9 cellular contexts compared by ENCODE assay signal in the genomic region with DNA sequence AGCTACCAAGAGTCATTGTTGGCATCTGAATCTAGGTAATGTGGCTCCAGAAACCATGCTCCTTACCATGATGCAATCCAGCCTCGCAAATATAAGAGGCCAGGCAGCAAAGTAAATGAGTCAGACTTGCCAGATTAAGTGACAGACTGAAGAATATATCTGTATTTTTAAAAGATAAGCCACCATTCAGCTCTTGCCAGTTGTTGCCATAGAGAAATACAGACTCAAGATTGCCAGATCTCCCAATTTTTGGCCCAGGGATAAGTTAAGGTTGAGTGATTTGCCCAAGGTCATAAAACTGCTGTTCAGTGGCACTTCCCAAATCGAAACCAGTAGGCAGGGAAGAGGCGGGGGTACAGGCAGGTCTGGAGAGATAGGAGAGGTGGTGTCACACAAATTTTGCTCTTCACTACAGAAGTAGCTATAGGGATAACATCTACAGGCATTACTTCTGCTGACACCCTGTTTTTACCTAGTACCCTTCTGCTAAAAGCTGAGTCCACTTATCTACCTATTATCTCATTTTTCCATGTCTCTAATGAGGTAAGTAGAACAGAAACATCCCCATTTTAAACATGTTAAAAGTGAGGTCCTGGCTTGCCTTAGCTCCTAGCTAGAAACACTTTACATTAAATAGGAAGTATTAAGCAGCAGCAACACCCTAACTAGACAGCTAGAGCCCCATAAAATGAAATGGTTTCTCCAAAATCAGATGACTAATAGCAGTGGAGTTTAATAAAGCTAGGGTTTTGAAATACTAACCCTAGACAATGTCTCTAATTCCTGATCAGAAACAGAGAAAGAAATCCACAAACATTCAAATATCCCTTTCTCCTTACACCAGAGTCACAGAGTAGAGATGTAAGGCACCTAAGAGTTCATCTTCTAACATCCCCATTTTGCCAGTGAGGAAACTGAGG. TPM values are rescaled to one million over a fixed set of nuclear protein-coding genes. Genes with fewer than 3 reads are reported as not detected.
DNase-seq lines count a peak whose midpoint lies in the region; ATAC-seq and TF ChIP-seq lines count a peak whose summit lies in the region.
"Had no signal": no experiment of that assay in that cellular context is flagged by ENCODE, and none has a peak within 500 bp of the region (broad histone marks: within the 10 kb centered on the region; RNA-seq: fewer than 3 reads in every experiment).

No MANE protein-coding gene starts in this region.

- TF ChIP-seq POLR2A in gastrocnemius medialis (IDR thresholded peaks at IDR 0.05) (no peak), ovary (IDR thresholded peaks at IDR 0.05) (no peak)

- DNase-seq in SIG-M5 treated with dmso at 0.1 percent for 504 hours (lab: John Stamatoyannopoulos, UW; ENCODE audit: unreplicated experiment) = peak; percentile 53
- no peak for DNase-seq in SIG-M5 (lab: John Stamatoyannopoulos, UW)
- peak; percentile 11 to 64 for DNase-seq in PC-9
- peak; percentile 13 to 31 for DNase-seq in gastrocnemius medialis
- no peak for DNase-seq in ovary
- DNase-seq in middle frontal gyrus (ENCODE audit: extremely low spot score, low spot score) = no peak
- no peak for DNase-seq in KG1 (lab: John Stamatoyannopoulos, UW)
- DNase-seq: activated CD8-positive, alpha-beta memory T cell treated with anti-CD3 and anti-CD28 coated beads for 24 hours had no signal

- POLR2A ChIA-PET in PC-9 (lab: Charles Lee; ENCODE audit: unreplicated experiment) = interaction anchor here (0.5 to 0.7 kb wide), 2 partner anchors 58 to 1463 kb away, joined by 3 to 23 read pairs; no protein-coding TSS in a partner anchor

- in situ Hi-C loops in gastrocnemius medialis (cut with MboI; ENCODE audit: low sequenced_read_pairs in 4 of 4) = no loop called here

- peak overlapping the region; percentile 73 for H2AFZ ChIP-seq in PC-9

- H3K36me3 ChIP-seq in PC-9 (ENCODE audit: low read depth) = no peaks in the 10 kb centered on the region
- no peaks in the 10 kb centered on the region for H3K36me3 ChIP-seq in gastrocnemius medialis
- no peaks in the 10 kb centered on the region for H3K36me3 ChIP-seq in ovary

- no TSS peak for BruUV-seq in PC-9 (replicated peaks; lab: Mats Ljungman, UMichigan)

- peaks cover 30% of the 10 kb centered on the region for H3K79me2 ChIP-seq in PC-9 (ENCODE audit: low read depth)

- no peak for TF ChIP-seq EP300 in ovary (IDR thresholded peaks at IDR 0.05)

- H4K20me1 ChIP-seq in PC-9 (ENCODE audit: insufficient read depth) = peaks cover 10% of the 10 kb centered on the region

- peak overlapping the region; percentile 57 for H3K4me2 ChIP-seq in PC-9

- no peak overlapping the region; the same call in 1 of the 2 replicates for H3K4me3 ChIP-seq in PC-9
- H3K4me3 ChIP-seq in gastrocnemius medialis = no peak overlapping the region
- H3K4me3 ChIP-seq in ovary = no peak overlapping the region

- intact Hi-C loops in PC-9 (cut with micrococcal nuclease; ENCODE audit: unreplicated experiment) = no loop called here
- intact Hi-C loops in gastrocnemius medialis (cut with DNase I; ENCODE audit: low total_unique reads) = no loop called here
- intact Hi-C loops in ovary (cut with DNase I) = no loop called here

- TF ChIP-seq CTCF in PC-9 (conservative IDR thresholded peaks at IDR 0.05) (no peak), gastrocnemius medialis (IDR thresholded peaks at IDR 0.05 in 4 of 5, conservative IDR thresholded peaks at IDR 0.05 in 1 of 5) (no peak), ovary (IDR thresholded peaks at IDR 0.05) (no peak)

- H3K9me3 ChIP-seq in PC-9 (ENCODE audit: insufficient read depth, low read depth) (no peaks in the 10 kb centered on the region), gastrocnemius medialis (no peaks in the 10 kb centered on the region), ovary (no peaks in the 10 kb centered on the region)

- 23 to 51% (median 44%) methylated on average over 3 of the region's 3 CpGs for WGBS in ovary, 3 donors

- peaks cover 12% of the 10 kb centered on the region; the same call in 1 of the 2 replicates for H3F3A ChIP-seq in PC-9 (ENCODE audit: insufficient read depth, low read depth)

- no peaks in the 10 kb centered on the region for H3K9me2 ChIP-seq in PC-9 (ENCODE audit: insufficient read depth)

- CTCF ChIA-PET in PC-9 (lab: Charles Lee) = interaction anchor here (0.6 kb wide), 1 partner anchor 8 kb away, joined by 3 read pairs; no protein-coding TSS in a partner anchor

- H3K27me3 ChIP-seq in PC-9 (ENCODE audit: insufficient read depth, low read depth) (no peaks in the 10 kb centered on the region), gastrocnemius medialis (no peaks in the 10 kb centered on the region), ovary (no peaks in the 10 kb centered on the region)

- peak; percentile 53 for ATAC-seq in esophagus mucosa
- peak; percentile 86 to 87 for ATAC-seq in gastrocnemius medialis

- H3K27ac ChIP-seq in PC-9 = peak overlapping the region; percentile 79
- peak overlapping the region; percentile 15 to 54 (median 42) for H3K27ac ChIP-seq in gastrocnemius medialis
- H3K27ac ChIP-seq in ovary = no peak overlapping the region

- H3K4me1 ChIP-seq in PC-9 (replicated peaks; ENCODE audit: insufficient read depth) = peaks cover 31% of the 10 kb centered on the region
- peaks cover 84 to 90% of the 10 kb centered on the region in 2 donors for H3K4me1 ChIP-seq in gastrocnemius medialis
- peaks cover 5% of the 10 kb centered on the region for H3K4me1 ChIP-seq in ovary (ENCODE audit: insufficient read depth)

RNA-seq across cellular contexts. Expression of a gene that starts 19.5 kb away (rescaled TPM):
- total RNA-seq in PC-9 (2021) = 26.2 and 29.1 TPM in 2 replicates
- total RNA-seq in esophagus mucosa = 28.1 TPM
- total RNA-seq in gastrocnemius medialis = 10 to 100 TPM; 45.9 to 96.6 (median 66.8) TPM
- 10 to 100 TPM; 24.9 to 50.1 (median 42.4) TPM for total RNA-seq in ovary
- polyA plus RNA-seq in ovary = 10 to 100 TPM; 25.4 to 42.5 TPM

RNA-seq across cellular contexts. Expression of a gene that starts 57.8 kb away (rescaled TPM):
- 21.4 and 25.5 TPM in 2 replicates for total RNA-seq in PC-9 (2021)
- total RNA-seq in esophagus mucosa = 12.2 TPM
- total RNA-seq in gastrocnemius medialis = 10 to 100 TPM; 13.7 to 19.7 (median 16.5) TPM
- total RNA-seq in ovary = 10 to 100 TPM; 11.3 to 21.4 (median 17.0) TPM
- 10 to 100 TPM; 12.2 to 23.1 TPM for polyA plus RNA-seq in ovary

Comparison
In these comparisons a context has a peak if more than half of its experiments do, and no peak if none do; other contexts are left out.
1. DNase-seq: peak in SIG-M5 treated with dmso at 0.1 percent for 504 hours (single experiment), PC-9 (2 of 2) and gastrocnemius medialis (2 of 2); none in SIG-M5 (single experiment), ovary (0 of 5), middle frontal gyrus (single experiment) and KG1 (single experiment).
2. H3K27ac ChIP-seq: peak in PC-9 (single experiment) and gastrocnemius medialis (4 of 4); none in ovary (0 of 2).